ENCODE assay signal across 10 cellular contexts in genomic region chr20:25280051-25280573, GRCh38. TPM values are rescaled to one million over a fixed set of nuclear protein-coding genes. Genes with fewer than 3 reads are reported as not detected.
DNase-seq lines count a peak whose midpoint lies in the region; ATAC-seq and TF ChIP-seq lines count a peak whose summit lies in the region.
"Had no signal": no experiment of that assay in that cellular context is flagged by ENCODE, and none has a peak within 500 bp of the region (broad histone marks: within the 10 kb centered on the region; RNA-seq: fewer than 3 reads in every experiment).

No MANE protein-coding gene starts in this region.

- H3K9me3 Mint-ChIP-seq in immature natural killer cell, result no peaks in the 10 kb centered on the region
- H3K9me3 Mint-ChIP-seq: activated CD8-positive, alpha-beta T cell treated with anti-CD3 and anti-CD28 coated beads for 36 hours had no signal

- peaks cover 3 to 5% (median 4%) of the 10 kb centered on the region in 3 donors for H3K27me3 Mint-ChIP-seq in immature natural killer cell (ENCODE audit: low read depth in 3 of 3)
- H3K27me3 Mint-ChIP-seq: activated CD8-positive, alpha-beta T cell treated with anti-CD3 and anti-CD28 coated beads for 36 hours had no signal

- no peak overlapping the region for H2AFZ ChIP-seq in SK-N-SH (ENCODE audit: low read depth)
- H2AFZ ChIP-seq in OCI-LY1 (ENCODE audit: low read length), result no peak overlapping the region

- ATAC-seq in SK-N-SH treated with all-trans-retinoic acid at 6 μM for 48 hours (no peak), GM21786 (IDR thresholded peaks at IDR 0.05; ENCODE audit: unreplicated experiment) (no peak)
- ATAC-seq: activated CD8-positive, alpha-beta T cell treated with anti-CD3 and anti-CD28 coated beads for 36 hours had no signal

- H3K9ac ChIP-seq in SK-N-SH (no peak overlapping the region), OCI-LY1 (ENCODE audit: low read length) (no peak overlapping the region; the same call in 1 of the 2 replicates)

- no peak overlapping the region for H3K4me3 Mint-ChIP-seq in immature natural killer cell
- H3K4me3 Mint-ChIP-seq: activated CD8-positive, alpha-beta T cell treated with anti-CD3 and anti-CD28 coated beads for 36 hours had no signal

- CTCF ChIA-PET in SK-N-SH (lab: Yijun Ruan, JAX), result interaction anchor here (1.0 to 8.2 kb wide), 4 partner anchors 14 to 119 kb away, joined by 3 to 46 read pairs (median 8); partner anchors contain the start of gene PYGB

- TF ChIP-seq EP300 in SK-N-SH (IDR thresholded peaks at IDR 0.05; ENCODE audit: borderline replicate concordance in 1 of 2, low read depth in 1 of 2, low read length in 1 of 2), result peak in 1 of 2 experiments; percentile 32; a peak in 1 of 4 replicates
- TF ChIP-seq EP300 in suprapubic skin (IDR thresholded peaks at IDR 0.05), result no peak

- WGBS in SK-N-SH (ENCODE audit: low lambda C conversion rate), result 94% methylated on average over 9 of the region's 15 CpGs
- WGBS in suprapubic skin, result 67% methylated on average over 10 of the region's 15 CpGs

- H3F3A ChIP-seq in SK-N-SH (replicated peaks; ENCODE audit: insufficient read depth) (no peaks in the 10 kb centered on the region), OCI-LY1 (ENCODE audit: insufficient read depth, low read length) (no peaks in the 10 kb centered on the region)

- no peak overlapping the region for H3K4me2 ChIP-seq in SK-N-SH
- H3K4me2 ChIP-seq in OCI-LY1 (ENCODE audit: low read length), result peak overlapping the region; percentile 47; the same call in 1 of the 2 replicates

- H3K4me3 ChIP-seq in SK-N-SH (ENCODE audit: low read depth in 2 of 2, low read length in 1 of 2) (no peak overlapping the region), OCI-LY1 (ENCODE audit: low read depth, low read length, poor library complexity, severe bottlenecking) (no peak overlapping the region), suprapubic skin (no peak overlapping the region)

- DNase-seq in SK-N-SH (peak; percentile 60), islet precursor cell (peak; percentile 38), suprapubic skin (ENCODE audit: low spot score in 2 of 2) (peak; percentile 74 to 82), hepatic stellate cell (ENCODE audit: low spot score) (no peak), immature natural killer cell (no peak)
- DNase-seq: activated CD8-positive, alpha-beta T cell treated with anti-CD3 and anti-CD28 coated beads for 36 hours; NCI-H1436 treated with DMSO at 0.1 percent for 48 hours had no signal

- H3K9me2 ChIP-seq in SK-N-SH (no peaks in the 10 kb centered on the region), OCI-LY1 (ENCODE audit: low read depth, low read length) (no peaks in the 10 kb centered on the region)

- H3K27ac ChIP-seq in SK-N-SH (ENCODE audit: low read depth in 2 of 2, low read length in 1 of 2) (peak overlapping the region in 1 of 2 experiments; percentile 72; a peak in 2 of 4 replicates), OCI-LY1 (ENCODE audit: low read depth, low read length, poor library complexity, severe bottlenecking) (peak overlapping the region; percentile 89), suprapubic skin (no peak overlapping the region)

- TF ChIP-seq CTCF in SK-N-SH (IDR thresholded peaks at IDR 0.05), result no peak
- TF ChIP-seq CTCF in OCI-LY1 (IDR thresholded peaks at IDR 0.05; ENCODE audit: low read length), result no peak
- no peak for TF ChIP-seq CTCF in suprapubic skin (IDR thresholded peaks at IDR 0.05)

- H3K4me1 ChIP-seq in SK-N-SH (ENCODE audit: control insufficient read depth in 1 of 2, insufficient read depth in 2 of 2, low read depth in 1 of 2, low read length in 1 of 2), result peaks cover 0 to 16% of the 10 kb centered on the region in 2 experiments; a peak in 1 of 4 replicates
- H3K4me1 ChIP-seq in OCI-LY1 (ENCODE audit: insufficient read depth, low read length, severe bottlenecking), result peaks cover 35% of the 10 kb centered on the region
- H3K4me1 ChIP-seq in suprapubic skin, result peaks cover 8% of the 10 kb centered on the region

- H3K4me1 Mint-ChIP-seq in immature natural killer cell, result no peaks in the 10 kb centered on the region

- H3K9me3 ChIP-seq in SK-N-SH, result no peaks in the 10 kb centered on the region
- no peaks in the 10 kb centered on the region for H3K9me3 ChIP-seq in OCI-LY1 (ENCODE audit: low read length)
- H3K9me3 ChIP-seq in suprapubic skin, result no peaks in the 10 kb centered on the region

- H4K20me1 ChIP-seq in SK-N-SH (ENCODE audit: insufficient read depth) (no peaks in the 10 kb centered on the region), OCI-LY1 (ENCODE audit: insufficient read depth, low read length) (no peaks in the 10 kb centered on the region)

- TF ChIP-seq RAD21 in SK-N-SH (IDR thresholded peaks at IDR 0.05; ENCODE audit: low read length), result no peak; the same call in 1 of the 2 replicates

- H3K27ac Mint-ChIP-seq in immature natural killer cell, result no peak overlapping the region
- H3K27ac Mint-ChIP-seq: activated CD8-positive, alpha-beta T cell treated with anti-CD3 and anti-CD28 coated beads for 36 hours had no signal

- H3K27me3 ChIP-seq in SK-N-SH (ENCODE audit: insufficient read depth) (no peaks in the 10 kb centered on the region), OCI-LY1 (ENCODE audit: insufficient read depth, low read length) (no peaks in the 10 kb centered on the region), suprapubic skin (no peaks in the 10 kb centered on the region)

- POLR2A ChIA-PET in SK-N-SH (lab: Yijun Ruan, JAX), result interaction anchor here (1.1 to 1.3 kb wide), 2 partner anchors 26 to 32 kb away, joined by 5 to 6 read pairs; partner anchors contain the start of gene PYGB

- H3K36me3 Mint-ChIP-seq in immature natural killer cell, result peaks cover 0 to 10% (median under 1%) of the 10 kb centered on the region in 3 donors

- H3K79me2 ChIP-seq in SK-N-SH (ENCODE audit: insufficient read depth) (no peaks in the 10 kb centered on the region), OCI-LY1 (ENCODE audit: insufficient read depth, low read length) (no peaks in the 10 kb centered on the region)

- peaks cover 3 to 77% of the 10 kb centered on the region in 2 experiments for H3K36me3 ChIP-seq in SK-N-SH (replicated peaks in 1 of 2; ENCODE audit: control insufficient read depth in 1 of 2, insufficient read depth in 2 of 2, low read length in 1 of 2)
- peaks cover 43% of the 10 kb centered on the region for H3K36me3 ChIP-seq in OCI-LY1 (ENCODE audit: insufficient read depth, low read length)
- peaks cover 94% of the 10 kb centered on the region for H3K36me3 ChIP-seq in suprapubic skin

- TF ChIP-seq POLR2A in suprapubic skin (IDR thresholded peaks at IDR 0.05), result no peak

TF ChIP-seq in SK-N-SH, 30 proteins besides CTCF, POLR2A, EP300 and RAD21 (continues in another document):
- TF ChIP-seq TEAD4 (IDR thresholded peaks at IDR 0.05; ENCODE audit: borderline replicate concordance, insufficient read depth) (no peak), FOXJ3 (CRISPR knock-in tag; IDR thresholded peaks at IDR 0.05) (peak; percentile 83; the same call in 1 of the 2 replicates), FOXM1 (IDR thresholded peaks at IDR 0.05; ENCODE audit: low read depth) (no peak), EZH2phosphoT487 (IDR thresholded peaks at IDR 0.05; ENCODE audit: borderline replicate concordance, low read depth) (no peak), RFX5 (IDR thresholded peaks at IDR 0.05; ENCODE audit: low read length) (no peak), POLR2AphosphoS5 (IDR thresholded peaks at IDR 0.05; ENCODE audit: low read depth, low read length) (no peak), FOSL2 (IDR thresholded peaks at IDR 0.05; ENCODE audit: borderline replicate concordance, low read depth) (no peak), MXI1 (IDR thresholded peaks at IDR 0.05; ENCODE audit: low read depth, low read length) (no peak), RXRA (IDR thresholded peaks at IDR 0.05; ENCODE audit: borderline replicate concordance, low read depth) (no peak), GATA2 (CRISPR knock-in tag; IDR thresholded peaks at IDR 0.05) (peak; percentile 91), TAF1 (IDR thresholded peaks at IDR 0.05; ENCODE audit: borderline replicate concordance, low read depth, low read length) (no peak)

TF ChIP-seq in SK-N-SH treated with all-trans-retinoic acid at 6 μM for 48 hours, 23 proteins besides CTCF, POLR2A, EP300 and RAD21 (continues in another document):
- no peak for TF ChIP-seq ZFP30 (CRISPR knock-in tag; IDR thresholded peaks at IDR 0.05)
- no peak for TF ChIP-seq OSR1 (CRISPR knock-in tag; IDR thresholded peaks at IDR 0.05)
- TF ChIP-seq, protein P1, sequence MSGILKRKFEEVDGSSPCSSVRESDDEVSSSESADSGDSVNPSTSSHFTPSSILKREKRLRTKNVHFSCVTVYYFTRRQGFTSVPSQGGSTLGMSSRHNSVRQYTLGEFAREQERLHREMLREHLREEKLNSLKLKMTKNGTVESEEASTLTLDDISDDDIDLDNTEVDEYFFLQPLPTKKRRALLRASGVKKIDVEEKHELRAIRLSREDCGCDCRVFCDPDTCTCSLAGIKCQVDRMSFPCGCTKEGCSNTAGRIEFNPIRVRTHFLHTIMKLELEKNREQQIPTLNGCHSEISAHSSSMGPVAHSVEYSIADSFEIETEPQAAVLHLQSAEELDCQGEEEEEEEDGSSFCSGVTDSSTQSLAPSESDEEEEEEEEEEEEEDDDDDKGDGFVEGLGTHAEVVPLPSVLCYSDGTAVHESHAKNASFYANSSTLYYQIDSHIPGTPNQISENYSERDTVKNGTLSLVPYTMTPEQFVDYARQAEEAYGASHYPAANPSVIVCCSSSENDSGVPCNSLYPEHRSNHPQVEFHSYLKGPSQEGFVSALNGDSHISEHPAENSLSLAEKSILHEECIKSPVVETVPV (CRISPR knock-in tag; IDR thresholded peaks at IDR 0.05), result no peak
- no peak for TF ChIP-seq ESRRG (CRISPR knock-in tag; IDR thresholded peaks at IDR 0.05)

RNA-seq across cellular contexts. Expression of gene PYGB, which starts 32.2 kb away (rescaled TPM):
- polyA plus RNA-seq in SK-N-SH (2012; rRNA removed) (32.2 and 35.8 TPM in 2 replicates), immature natural killer cell (10 to 100 TPM; 39.3 to 56.0 (median 51.0) TPM)
- polyA plus RNA-seq in SK-N-SH (2012; cell fraction: cytosol; rRNA removed), result 16.8 and 25.0 TPM in 2 replicates
- polyA plus RNA-seq in SK-N-SH (2012; cell fraction: nucleus; rRNA removed), result 75.6 and 77.6 TPM in 2 replicates
- 100 to 1,000 TPM; 142 to 247 (median 198) TPM for total RNA-seq in suprapubic skin

Comparison
In these comparisons a context has a peak if more than half of its experiments do, and no peak if none do; other contexts are left out.
1. DNase-seq: peak in SK-N-SH (single experiment), islet precursor cell (single experiment) and suprapubic skin (2 of 2); none in hepatic stellate cell (single experiment) and immature natural killer cell (0 of 3).